18 cellular contexts compared by ENCODE assay signal in the genomic region with DNA sequence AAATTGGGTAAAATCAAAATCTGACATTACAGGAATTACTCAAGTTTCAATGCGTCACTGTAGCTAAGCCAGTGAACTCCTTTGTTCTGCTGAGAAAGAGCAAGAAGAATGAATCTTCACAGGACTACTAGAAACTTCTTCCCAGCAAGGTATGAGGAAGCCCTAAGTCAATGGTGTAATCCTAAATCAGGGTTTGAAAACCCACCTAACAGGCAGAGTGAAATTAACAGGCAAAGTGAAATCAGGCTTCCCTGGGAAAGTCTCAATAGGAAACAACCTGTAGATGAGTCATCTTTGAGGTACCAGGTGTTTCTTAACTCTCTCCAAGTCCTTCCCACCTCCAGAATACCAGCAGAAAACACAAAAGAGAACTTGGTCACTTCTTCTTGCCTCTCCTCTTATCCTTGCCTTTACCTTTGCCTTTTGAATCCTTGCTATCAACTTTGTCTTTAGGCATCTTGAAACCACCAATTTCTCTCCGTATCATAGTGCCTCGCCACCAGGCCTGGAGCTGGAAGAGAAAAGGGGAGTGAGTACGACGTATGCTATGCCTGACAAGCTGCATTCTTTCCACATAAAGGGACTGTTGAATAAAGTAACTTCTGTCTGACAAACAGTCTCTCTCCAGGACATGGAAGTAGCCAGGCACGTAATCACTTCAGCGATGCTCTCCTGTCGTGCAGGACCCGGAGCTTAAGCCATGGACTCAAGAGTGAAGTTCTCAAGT.
DNase-seq lines count a peak whose midpoint lies in the region; ATAC-seq and TF ChIP-seq lines count a peak whose summit lies in the region.
"Had no signal": no experiment of that assay in that cellular context is flagged by ENCODE, and none has a peak within 500 bp of the region (broad histone marks: within the 10 kb centered on the region; RNA-seq: fewer than 3 reads in every experiment).

No MANE protein-coding gene starts in this region.

- H3K4me3 Mint-ChIP-seq in H9, result no peak overlapping the region
- H3K4me3 Mint-ChIP-seq in WTC11, result no peak overlapping the region
- no peak overlapping the region for H3K4me3 Mint-ChIP-seq in osteocyte (ENCODE audit: unreplicated experiment)
- H3K4me3 Mint-ChIP-seq in activated CD8-positive, alpha-beta T cell treated with anti-CD3 and anti-CD28 coated beads, Interleukin-2, amount 10 ng/mL, durations not matched to agents 7 days and 5 days, result no peak overlapping the region
- H3K4me3 Mint-ChIP-seq: B cell; dendritic cell treated with granulocyte-macrophage colony-stimulating factor and Interleukin-4, amounts not matched to agents 40 ng/mL and 50 ng/mL, for 4 days had no signal

- H4K20me1 ChIP-seq in H9 (ENCODE audit: control insufficient read depth, insufficient read depth, insufficient read length), result no peaks in the 10 kb centered on the region

- H2AFZ ChIP-seq in H9 (ENCODE audit: low read length), result no peak overlapping the region

- H4K5ac ChIP-seq in H9 (ENCODE audit: insufficient read length, low read depth, low read length), result no peak overlapping the region

- no peaks in the 10 kb centered on the region for H3K79me1 ChIP-seq in H9 (ENCODE audit: insufficient read depth, low read depth, low read length, poor library complexity, severe bottlenecking)

- H3K18ac ChIP-seq in H9 (ENCODE audit: insufficient read length, low read depth, low read length), result no peak overlapping the region

- TF ChIP-seq CTCF in H9 (conservative IDR thresholded peaks at IDR 0.05) (no peak), WTC11 (IDR thresholded peaks at IDR 0.05) (no peak), osteocyte (IDR thresholded peaks at IDR 0.05) (no peak), spleen (IDR thresholded peaks at IDR 0.05 in 8 of 11, conservative IDR thresholded peaks at IDR 0.05 in 3 of 11) (no peak)

- no peak overlapping the region for H4K8ac ChIP-seq in H9 (replicated peaks; ENCODE audit: insufficient read length, low read depth, low read length)

- no peaks in the 10 kb centered on the region for H3K27me3 ChIP-seq in H9 (ENCODE audit: insufficient read depth, low read length)
- H3K27me3 ChIP-seq in esophagus (ENCODE audit: control insufficient read depth in 1 of 2, insufficient read depth in 2 of 2, low read length in 2 of 2), result no peaks in the 10 kb centered on the region
- H3K27me3 ChIP-seq in spleen (replicated peaks in 1 of 7), result no peaks in the 10 kb centered on the region

- peak; percentile 69 for ATAC-seq in WTC11
- no peak for ATAC-seq in activated CD8-positive, alpha-beta T cell treated with anti-CD3 and anti-CD28 coated beads, Interleukin-2, amount 10 ng/mL, durations not matched to agents 7 days and 5 days

- no peak overlapping the region for H2AK5ac ChIP-seq in H9 (ENCODE audit: insufficient read length, low read length)

- H2BK15ac ChIP-seq in H9 (ENCODE audit: low read depth, low read length), result no peak overlapping the region

- no peak overlapping the region for H3K4ac ChIP-seq in H9 (ENCODE audit: low read depth, low read length)

- no CpG with 5 or more reads among the region's 9 CpGs for WGBS in H9 (ENCODE audit: extremely low coverage, insufficient read length, low lambda C conversion rate)
- 75% methylated on average over 9 of the region's 9 CpGs for WGBS in esophagus, 2 donors
- 87 to 96% (median 93%) methylated on average over 9 of the region's 9 CpGs for WGBS in spleen, 5 donors

- H2BK120ac ChIP-seq in H9 (ENCODE audit: low read depth, low read length, poor library complexity, severe bottlenecking), result no peak overlapping the region

- H3K4me1 ChIP-seq in H9 (ENCODE audit: insufficient read depth, low read length), result no peaks in the 10 kb centered on the region
- H3K4me1 ChIP-seq in esophagus (ENCODE audit: control insufficient read depth in 2 of 2, insufficient read depth in 2 of 2, low read length in 1 of 2), result no peaks in the 10 kb centered on the region
- no peaks in the 10 kb centered on the region for H3K4me1 ChIP-seq in spleen
- H3K4me1 ChIP-seq: left ventricle myocardium inferior had no signal

- H3K79me2 ChIP-seq in H9 (ENCODE audit: insufficient read depth, low read length), result no peaks in the 10 kb centered on the region

- H3K27ac ChIP-seq in H9 (ENCODE audit: insufficient read length, low read depth, low read length) (peak overlapping the region; percentile 0), esophagus (ENCODE audit: low read depth in 2 of 2, low read length in 1 of 2) (peak overlapping the region; percentile 40 to 77), spleen (no peak overlapping the region)
- H3K27ac ChIP-seq: left ventricle myocardium inferior had no signal

- H3K36me3 ChIP-seq in esophagus (ENCODE audit: control insufficient read depth in 2 of 2, insufficient read depth in 2 of 2, low read length in 1 of 2), result peaks cover 0 to 3% of the 10 kb centered on the region in 2 donors
- peaks cover 0 to 70% (median 21%) of the 10 kb centered on the region in 6 donors for H3K36me3 ChIP-seq in spleen

- H3K56ac ChIP-seq in H9 (ENCODE audit: insufficient read length, low read depth, low read length), result no peak overlapping the region

- no peaks in the 10 kb centered on the region for H3K9me3 ChIP-seq in H9 (ENCODE audit: control insufficient read depth, low read depth, low read length)
- no peaks in the 10 kb centered on the region for H3K9me3 ChIP-seq in esophagus (ENCODE audit: control insufficient read depth in 2 of 2, insufficient read depth in 1 of 2, low read depth in 1 of 2, low read length in 1 of 2)
- H3K9me3 ChIP-seq in spleen, result no peaks in the 10 kb centered on the region
- H3K9me3 ChIP-seq: left ventricle myocardium inferior, SK-N-SH had no signal

- POLR2A ChIA-PET in WTC11 (lab: Charles Lee), result interaction anchor here (0.6 kb wide), 1 partner anchor 1432 kb away, joined by 10 read pairs; no protein-coding TSS in a partner anchor
- POLR2A ChIA-PET in activated CD8-positive, alpha-beta T cell treated with anti-CD3 and anti-CD28 coated beads, Interleukin-2, amount 10 ng/mL, durations not matched to agents 7 days and 5 days (lab: Charles Lee), result no interaction called here

- no peaks in the 10 kb centered on the region for H3K23me2 ChIP-seq in H9 (ENCODE audit: insufficient read length, low read depth, low read length, poor library complexity, severe bottlenecking)

- H3K27ac Mint-ChIP-seq in H9, result peak overlapping the region in 2 of 3 experiments; percentile 43 to 80; a peak in 3 of 7 replicates
- H3K27ac Mint-ChIP-seq in WTC11, result peak overlapping the region; percentile 88
- H3K27ac Mint-ChIP-seq in osteocyte (ENCODE audit: unreplicated experiment), result no peak overlapping the region
- H3K27ac Mint-ChIP-seq in activated CD8-positive, alpha-beta T cell treated with anti-CD3 and anti-CD28 coated beads, Interleukin-2, amount 10 ng/mL, durations not matched to agents 7 days and 5 days, result no peak overlapping the region
- H3K27ac Mint-ChIP-seq: B cell; dendritic cell treated with granulocyte-macrophage colony-stimulating factor and Interleukin-4, amounts not matched to agents 40 ng/mL and 50 ng/mL, for 4 days had no signal

- no peak overlapping the region for H3K14ac ChIP-seq in H9 (ENCODE audit: insufficient read depth, low read length)

- CTCF ChIA-PET in WTC11 (lab: Charles Lee), result interaction anchor here (0.8 to 1.0 kb wide), 2 partner anchors 16 to 37 kb away, joined by 3 read pairs; no protein-coding TSS in a partner anchor
- CTCF ChIA-PET in activated CD8-positive, alpha-beta T cell treated with anti-CD3 and anti-CD28 coated beads, Interleukin-2, amount 10 ng/mL, durations not matched to agents 7 days and 5 days (lab: Charles Lee), result interaction anchor here (1.3 kb wide), 1 partner anchor 16 kb away, joined by 10 read pairs; no protein-coding TSS in a partner anchor

- no peaks in the 10 kb centered on the region for H3K9me3 Mint-ChIP-seq in H9
- H3K9me3 Mint-ChIP-seq in WTC11, result no peaks in the 10 kb centered on the region
- no peaks in the 10 kb centered on the region for H3K9me3 Mint-ChIP-seq in osteocyte (ENCODE audit: unreplicated experiment)
- H3K9me3 Mint-ChIP-seq in activated CD8-positive, alpha-beta T cell treated with anti-CD3 and anti-CD28 coated beads, Interleukin-2, amount 10 ng/mL, durations not matched to agents 7 days and 5 days (ENCODE audit: insufficient read depth), result no peaks in the 10 kb centered on the region
- H3K9me3 Mint-ChIP-seq: dendritic cell treated with granulocyte-macrophage colony-stimulating factor and Interleukin-4, amounts not matched to agents 40 ng/mL and 50 ng/mL, for 4 days had no signal

- intact Hi-C loops in spleen (cut with DNase I; ENCODE audit: low total_unique reads), result no loop called here

- peaks cover 7 to 12% (median 11%) of the 10 kb centered on the region in 3 experiments; a peak in 6 of 7 replicates for H3K36me3 Mint-ChIP-seq in H9 (ENCODE audit: insufficient read depth in 1 of 3, low read depth in 3 of 3)
- peaks cover 8% of the 10 kb centered on the region; the same call in 1 of the 2 replicates for H3K36me3 Mint-ChIP-seq in WTC11
- H3K36me3 Mint-ChIP-seq in osteocyte (ENCODE audit: unreplicated experiment), result peaks cover 14% of the 10 kb centered on the region
- peaks cover 12% of the 10 kb centered on the region for H3K36me3 Mint-ChIP-seq in activated CD8-positive, alpha-beta T cell treated with anti-CD3 and anti-CD28 coated beads, Interleukin-2, amount 10 ng/mL, durations not matched to agents 7 days and 5 days (ENCODE audit: low read depth)

- no peak overlapping the region for H2BK12ac ChIP-seq in H9 (ENCODE audit: insufficient read length, low read depth, low read length)

- no peak overlapping the region for H3K9ac ChIP-seq in H9 (ENCODE audit: extremely low read depth, insufficient read length, low read length)
- H3K9ac ChIP-seq: SK-N-SH had no signal

- no peak overlapping the region for H4K91ac ChIP-seq in H9 (ENCODE audit: insufficient read length, low read depth, low read length)

- no peaks in the 10 kb centered on the region; the same call in 1 of the 2 replicates for H3K27me3 Mint-ChIP-seq in H9 (ENCODE audit: low read depth)
- H3K27me3 Mint-ChIP-seq in WTC11 (ENCODE audit: low read depth), result no peaks in the 10 kb centered on the region
- H3K27me3 Mint-ChIP-seq in osteocyte (ENCODE audit: unreplicated experiment), result no peaks in the 10 kb centered on the region
- H3K27me3 Mint-ChIP-seq in activated CD8-positive, alpha-beta T cell treated with anti-CD3 and anti-CD28 coated beads, Interleukin-2, amount 10 ng/mL, durations not matched to agents 7 days and 5 days (ENCODE audit: low read depth), result no peaks in the 10 kb centered on the region
- H3K27me3 Mint-ChIP-seq: B cell; dendritic cell treated with granulocyte-macrophage colony-stimulating factor and Interleukin-4, amounts not matched to agents 40 ng/mL and 50 ng/mL, for 4 days had no signal

- peaks cover 15 to 20% of the 10 kb centered on the region in 2 experiments for H3K4me1 Mint-ChIP-seq in H9
- peaks cover 21% of the 10 kb centered on the region for H3K4me1 Mint-ChIP-seq in WTC11
- no peaks in the 10 kb centered on the region for H3K4me1 Mint-ChIP-seq in osteocyte (ENCODE audit: unreplicated experiment)
- H3K4me1 Mint-ChIP-seq in activated CD8-positive, alpha-beta T cell treated with anti-CD3 and anti-CD28 coated beads, Interleukin-2, amount 10 ng/mL, durations not matched to agents 7 days and 5 days (ENCODE audit: low read depth), result no peaks in the 10 kb centered on the region
- H3K4me1 Mint-ChIP-seq: B cell had no signal

- no peak overlapping the region for H3T11ph ChIP-seq in H9 (ENCODE audit: low read length)

- H2BK5ac ChIP-seq in H9 (ENCODE audit: insufficient read length, low read length), result no peak overlapping the region

- no peak overlapping the region for H3K4me3 ChIP-seq in esophagus (ENCODE audit: low read depth in 1 of 2, low read length in 2 of 2)
- H3K4me3 ChIP-seq in spleen, result no peak overlapping the region
- H3K4me3 ChIP-seq: left ventricle myocardium inferior had no signal

- H3K4me2 ChIP-seq in H9 (ENCODE audit: insufficient read depth, insufficient read length, low read length), result no peak overlapping the region
- H3K4me2 ChIP-seq: SK-N-SH had no signal

- no peak overlapping the region for H2BK20ac ChIP-seq in H9 (ENCODE audit: low read depth, low read length, poor library complexity, severe bottlenecking)

- DNase-seq in H9, result no peak
- DNase-seq in WTC11 (ENCODE audit: low spot score), result no peak
- peak; percentile 6 for DNase-seq in osteocyte (ENCODE audit: extremely low spot score, unreplicated experiment)
- no peak for DNase-seq in activated CD8-positive, alpha-beta T cell treated with anti-CD3 and anti-CD28 coated beads, Interleukin-2, amount 10 ng/mL, durations not matched to agents 7 days and 5 days
- DNase-seq in spleen, result no peak
- no peak for DNase-seq in CD1c-positive myeloid dendritic cell (ENCODE audit: extremely low spot score)
- DNase-seq: activated CD4-positive, alpha-beta T cell treated with anti-CD3 and anti-CD28 coated beads, Interleukin-2, amount 50 U/mL, for 4 hours; activated effector memory CD4-positive, alpha-beta T cell treated with Interleukin-2 at 50 U/mL for 16 hours; aorta; hippocampal formation; Karpas-422; left ventricle myocardium inferior; NCI-H446; OCI-M1; SK-N-SH had no signal

- H3K23ac ChIP-seq in H9 (ENCODE audit: insufficient read length, low read depth, low read length), result no peak overlapping the region

- TF ChIP-seq POLR2A in spleen (IDR thresholded peaks at IDR 0.05), result no peak

Comparison
In these comparisons a context has a peak if more than half of its experiments do, and no peak if none do; other contexts are left out.
1. H3K27ac ChIP-seq: peak in H9 (single experiment) and esophagus (2 of 2); none in spleen (0 of 8).
2. H3K27ac Mint-ChIP-seq: peak in H9 (2 of 3) and WTC11 (single experiment); none in osteocyte (single experiment) and activated CD8-positive, alpha-beta T cell treated with anti-CD3 and anti-CD28 coated beads, Interleukin-2, amount 10 ng/mL, durations not matched to agents 7 days and 5 days (single experiment).